In the genomic region with DNA sequence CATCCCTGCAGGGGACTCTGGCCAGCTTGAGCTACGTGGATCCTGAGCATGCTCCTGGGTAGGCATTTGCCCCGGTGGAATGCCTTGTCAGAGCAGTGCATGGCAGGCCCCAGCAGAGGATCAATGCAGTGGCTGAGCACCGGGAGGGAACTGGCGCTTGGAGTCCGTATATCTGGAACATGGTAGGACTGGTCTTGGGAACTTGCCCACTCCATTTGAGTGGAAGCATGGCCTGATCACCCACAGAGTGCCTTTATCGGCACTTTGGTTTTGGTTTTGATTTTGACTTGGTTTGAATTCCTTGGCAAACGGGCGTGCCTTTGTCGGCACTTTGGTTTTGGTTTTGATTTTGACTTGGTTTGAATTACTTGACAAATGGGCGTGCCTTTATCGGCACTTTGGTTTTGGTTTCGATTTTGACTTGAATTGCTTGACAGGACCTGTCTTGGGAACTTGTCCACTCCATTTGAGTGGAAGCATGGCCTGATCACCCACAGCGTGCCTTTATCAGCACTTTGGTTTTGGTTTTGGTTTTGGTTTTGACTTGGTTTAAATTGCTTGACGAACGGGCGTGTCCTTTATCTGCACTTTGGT, we compare ENCODE assay signal across 9 cellular contexts. TPM values are rescaled to one million over a fixed set of nuclear protein-coding genes. Genes with fewer than 3 reads are reported as not detected.
A peak's percentile ranks its signal among the peaks of the same experiment; 100 is the strongest.
DNase-seq lines count a peak whose midpoint lies in the region; ATAC-seq and TF ChIP-seq lines count a peak whose summit lies in the region.
"Not testable (repeated sequence)": the region's sequence is repeated elsewhere in the genome, so short reads cannot be mapped to it uniquely, and the experiment has no call there.
"Had no signal": no experiment of that assay in that cellular context is flagged by ENCODE, and none has a peak within 500 bp of the region (broad histone marks: within the 10 kb centered on the region; RNA-seq: fewer than 3 reads in every experiment).

No MANE protein-coding gene starts in this region.

- H3K9me2 ChIP-seq in Loucy (replicated peaks; ENCODE audit: low read depth, low read length), result not testable (repeated sequence)

- DNase-seq in DND-41 (peak; percentile 80), RPMI8226 (peak; percentile 87), right lobe of liver (peak in 2 of 3 donors; percentile 47 to 59)
- peak; percentile 78 for DNase-seq in activated CD8-positive, alpha-beta T cell treated with anti-CD3 and anti-CD28 coated beads, Interleukin-2, amount 10 ng/mL, durations not matched to agents 7 days and 5 days
- peak in 1 of 2 donors; percentile 48 for DNase-seq in central memory CD8-positive, alpha-beta T cell (ENCODE audit: low spot score in 2 of 2)
- DNase-seq in stimulated activated CD4-positive, alpha-beta T cell treated with anti-CD3 and anti-CD28 coated beads, Interleukin-15, amount 100 ng/mL, for 1 hour (ENCODE audit: low read depth in 1 of 2, low spot score in 1 of 2), result peak; percentile 14 to 17

- intact Hi-C loops in right lobe of liver (cut with DNase I), result not testable (repeated sequence)

- TF ChIP-seq POLR2A in right lobe of liver (IDR thresholded peaks at IDR 0.05), result not testable (repeated sequence)

- H3K27ac ChIP-seq in DND-41 (ENCODE audit: low read length) (peak overlapping the region; percentile 60), right lobe of liver (peak overlapping the region; percentile 24 to 74 (median 54)), thymus (ENCODE audit: low read depth) (peak overlapping the region; percentile 42)

- H2AFZ ChIP-seq in DND-41 (ENCODE audit: low read depth, low read length) (peak overlapping the region; percentile 89), Loucy (ENCODE audit: low read length) (peak overlapping the region; percentile 92)

- not testable (repeated sequence) for H3K36me3 ChIP-seq in DND-41 (ENCODE audit: insufficient read depth, low read length); Loucy (ENCODE audit: insufficient read depth, low read length); right lobe of liver; thymus (ENCODE audit: control insufficient read depth, insufficient read depth)

- 4% methylated on average over 12 of the region's 16 CpGs for WGBS in right lobe of liver (ENCODE audit: insufficient coverage, low coverage, low lambda C conversion rate, missing lambda C conversion rate)
- WGBS in thymus, result 58% methylated on average over 16 of the region's 16 CpGs

- H3K9ac ChIP-seq in DND-41 (ENCODE audit: low read depth, low read length), result peak overlapping the region; percentile 40
- peak overlapping the region; percentile 68 for H3K9ac ChIP-seq in Loucy (ENCODE audit: low read depth, low read length, poor library complexity, severe bottlenecking)

- H3K9me3 Mint-ChIP-seq in activated CD8-positive, alpha-beta T cell treated with anti-CD3 and anti-CD28 coated beads, Interleukin-2, amount 10 ng/mL, durations not matched to agents 7 days and 5 days (ENCODE audit: insufficient read depth); central memory CD8-positive, alpha-beta T cell: not testable (repeated sequence)

- not testable (repeated sequence) for TF ChIP-seq CTCF in DND-41 (IDR thresholded peaks at IDR 0.05; ENCODE audit: borderline replicate concordance, extremely low read depth, low read length, poor library complexity, severe bottlenecking); Loucy (conservative IDR thresholded peaks at IDR 0.05; ENCODE audit: low read length); right lobe of liver (IDR thresholded peaks at IDR 0.05)

- H3K4me1 ChIP-seq in DND-41 (ENCODE audit: insufficient read depth, low read length) (peaks cover 16% of the 10 kb centered on the region), Loucy (ENCODE audit: insufficient read depth, low read length, poor library complexity, severe bottlenecking) (peaks cover 17% of the 10 kb centered on the region)
- H3K4me1 ChIP-seq in right lobe of liver; thymus (ENCODE audit: control insufficient read depth, insufficient read depth, low read length): not testable (repeated sequence)

- not testable (repeated sequence) for H3K27me3 ChIP-seq in DND-41 (ENCODE audit: insufficient read depth, low read length, poor library complexity); Loucy (ENCODE audit: insufficient read depth, low read length, poor library complexity, severe bottlenecking); right lobe of liver; thymus (ENCODE audit: control insufficient read depth, insufficient read depth)

- CTCF ChIA-PET in activated CD8-positive, alpha-beta T cell treated with anti-CD3 and anti-CD28 coated beads, Interleukin-2, amount 10 ng/mL, durations not matched to agents 7 days and 5 days (lab: Charles Lee), result not testable (repeated sequence)

- POLR2A ChIA-PET in activated CD8-positive, alpha-beta T cell treated with anti-CD3 and anti-CD28 coated beads, Interleukin-2, amount 10 ng/mL, durations not matched to agents 7 days and 5 days (lab: Charles Lee), result not testable (repeated sequence)

- H3K9me3 ChIP-seq in DND-41 (ENCODE audit: insufficient read depth, low read length, severe bottlenecking); Loucy (ENCODE audit: insufficient read depth, low read depth, low read length); right lobe of liver; thymus (ENCODE audit: control insufficient read depth): not testable (repeated sequence)

- H3K4me3 ChIP-seq in DND-41 (ENCODE audit: low read depth in 1 of 2, low read length in 2 of 2) (peak overlapping the region in 1 of 2 experiments; percentile 58; a peak in 3 of 4 replicates), Loucy (ENCODE audit: low read length, poor library complexity, severe bottlenecking) (peak overlapping the region; percentile 76), right lobe of liver (peak overlapping the region; percentile 53 to 64 (median 60)), thymus (ENCODE audit: low read length) (peak overlapping the region; percentile 46)

- H3K27me3 Mint-ChIP-seq in activated CD8-positive, alpha-beta T cell treated with anti-CD3 and anti-CD28 coated beads, Interleukin-2, amount 10 ng/mL, durations not matched to agents 7 days and 5 days (ENCODE audit: low read depth); central memory CD8-positive, alpha-beta T cell: not testable (repeated sequence)

- H4K20me1 ChIP-seq in DND-41 (ENCODE audit: insufficient read depth, low read length); Loucy (ENCODE audit: insufficient read depth, low read length, poor library complexity, severe bottlenecking): not testable (repeated sequence)

- ATAC-seq in DND-41 (ENCODE audit: insufficient read depth, low read depth) (peak; percentile 79), right lobe of liver (peak; percentile 73 to 82 (median 80))
- peak; percentile 69 for ATAC-seq in activated CD8-positive, alpha-beta T cell treated with anti-CD3 and anti-CD28 coated beads, Interleukin-2, amount 10 ng/mL, durations not matched to agents 7 days and 5 days
- peak; percentile 75 for ATAC-seq in central memory CD8-positive, alpha-beta T cell (replicated peaks; ENCODE audit: extremely low read depth, poor library complexity, severe bottlenecking)

- H3F3A ChIP-seq in Loucy (ENCODE audit: low read depth), result not testable (repeated sequence)

- H3K4me2 ChIP-seq in DND-41 (ENCODE audit: insufficient read depth, low read length), result peak overlapping the region; percentile 72
- peak overlapping the region; percentile 81 for H3K4me2 ChIP-seq in Loucy (ENCODE audit: low read depth, low read length, poor library complexity, severe bottlenecking)

- H3K36me3 Mint-ChIP-seq in activated CD8-positive, alpha-beta T cell treated with anti-CD3 and anti-CD28 coated beads, Interleukin-2, amount 10 ng/mL, durations not matched to agents 7 days and 5 days (ENCODE audit: low read depth), result not testable (repeated sequence)
- H3K36me3 Mint-ChIP-seq in central memory CD8-positive, alpha-beta T cell (ENCODE audit: insufficient read depth), result peaks cover 11% of the 10 kb centered on the region

- peaks cover 36% of the 10 kb centered on the region for H3K4me1 Mint-ChIP-seq in activated CD8-positive, alpha-beta T cell treated with anti-CD3 and anti-CD28 coated beads, Interleukin-2, amount 10 ng/mL, durations not matched to agents 7 days and 5 days (ENCODE audit: low read depth)
- peaks cover 17% of the 10 kb centered on the region for H3K4me1 Mint-ChIP-seq in central memory CD8-positive, alpha-beta T cell

- not testable (repeated sequence) for H3K79me2 ChIP-seq in DND-41 (ENCODE audit: insufficient read depth, low read length); Loucy (ENCODE audit: insufficient read depth, low read length)

- H3K27ac Mint-ChIP-seq in activated CD8-positive, alpha-beta T cell treated with anti-CD3 and anti-CD28 coated beads, Interleukin-2, amount 10 ng/mL, durations not matched to agents 7 days and 5 days, result peak overlapping the region; percentile 76
- H3K27ac Mint-ChIP-seq in central memory CD8-positive, alpha-beta T cell (ENCODE audit: low read depth), result peak overlapping the region; percentile 89

- H3K4me3 Mint-ChIP-seq in activated CD8-positive, alpha-beta T cell treated with anti-CD3 and anti-CD28 coated beads, Interleukin-2, amount 10 ng/mL, durations not matched to agents 7 days and 5 days, result peak overlapping the region; percentile 69
- H3K4me3 Mint-ChIP-seq in central memory CD8-positive, alpha-beta T cell, result peak overlapping the region; percentile 82

RNA-seq across cellular contexts. Expression of a gene that starts 21.3 kb away (rescaled TPM):
- total RNA-seq in activated CD8-positive, alpha-beta T cell treated with anti-CD3 and anti-CD28 coated beads, Interleukin-2, amount 10 ng/mL, durations not matched to agents 7 days and 5 days, result not detected
- not detected for total RNA-seq in right lobe of liver
- 0.59 TPM for polyA plus RNA-seq in thymus
- total RNA-seq: lower leg skin had no signal
